Comparison of ENCODE assay signal across 19 cellular contexts in the genomic region with DNA sequence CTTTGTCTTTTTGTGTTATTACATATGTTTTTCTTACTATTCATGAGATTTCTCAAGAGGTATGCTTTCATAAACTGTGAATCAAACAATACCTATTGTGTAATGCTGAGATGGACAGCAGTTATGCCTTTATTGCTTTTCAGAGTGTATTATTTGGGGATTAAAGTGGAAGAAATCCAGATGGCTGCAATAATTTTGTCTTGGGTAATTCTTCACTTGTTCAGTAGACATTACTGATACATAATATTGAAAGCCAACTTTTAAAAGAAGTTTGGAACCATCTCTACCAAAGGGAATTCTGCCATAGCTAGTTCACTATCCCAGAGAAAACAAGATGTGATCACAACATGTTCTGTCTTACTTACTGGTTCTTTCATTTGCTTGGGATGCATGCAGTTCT.
"Had no signal": no experiment of that assay in that cellular context is flagged by ENCODE, and none has a peak within 500 bp of the region (broad histone marks: within the 10 kb centered on the region; RNA-seq: fewer than 3 reads in every experiment).

No MANE protein-coding gene starts in this region.

- H3K9ac ChIP-seq: neural progenitor cell had no signal

- H3K27me3 ChIP-seq: adrenal gland, left lung, neural progenitor cell, sigmoid colon, uterus had no signal

- DNase-seq: activated CD4-positive, alpha-beta T cell treated with anti-CD3 and anti-CD28 coated beads for 1 hour; activated CD4-positive, alpha-beta T cell treated with anti-CD3 and anti-CD28 coated beads, Interleukin-2, amount 50 U/mL, for 1 hour; activated CD8-positive, alpha-beta T cell treated with anti-CD3 and anti-CD28 coated beads, Interleukin-2, amount 10 ng/mL, durations not matched to agents 7 days and 5 days; activated T-cell treated with anti-CD3 and anti-CD28 coated beads, Interleukin-2, amount 50 U/mL, for 24 hours; adrenal gland; left lung; mammary epithelial cell; naive thymus-derived CD8-positive, alpha-beta T cell; posterior cingulate gyrus; sigmoid colon; stimulated activated CD4-positive, alpha-beta T cell treated with anti-CD3 and anti-CD28 coated beads, Interleukin-2, amount 100 ng/mL, for 48 hours; stimulated activated CD8-positive, alpha-beta memory T cell treated with anti-CD3 and anti-CD28 coated beads, Interleukin-4, amount 100 ng/mL, for 48 hours; stimulated activated naive B cell treated with anti-CD40 and anti-IgM and Interleukin-4, amounts not matched to agents 10 μg/mL and 1 μg/mL and 100 μg/mL, for 72 hours; T-cell; trophoblast cell; uterus had no signal

- H3K4me1 ChIP-seq: adrenal gland, left lung, neural progenitor cell, sigmoid colon, uterus had no signal

- ATAC-seq: activated CD8-positive, alpha-beta T cell treated with anti-CD3 and anti-CD28 coated beads, Interleukin-2, amount 10 ng/mL, durations not matched to agents 7 days and 5 days; activated naive CD4-positive, alpha-beta T cell treated with anti-CD3 and anti-CD28 coated beads, Interleukin-2, amount 50 U/mL, for 72 hours; activated T-helper 17 cell treated with anti-CD3 and anti-CD28 coated beads, Interleukin-2, amount 50 U/mL, for 72 hours; left lung; naive thymus-derived CD8-positive, alpha-beta T cell; stimulated activated naive B cell treated with anti-CD40 and anti-IgM and Interleukin-4, amounts not matched to agents 10 μg/mL and 1 μg/mL and 100 μg/mL, for 72 hours; T-cell had no signal

- H3K36me3 ChIP-seq: adrenal gland, left lung, neural progenitor cell, sigmoid colon, uterus had no signal

- H3K4me3 ChIP-seq: adrenal gland, left lung, neural progenitor cell, sigmoid colon, uterus had no signal

- H3K9me3 ChIP-seq: adrenal gland, left lung, sigmoid colon, uterus had no signal
